28 cellular contexts compared by ENCODE assay signal in the genomic region with DNA sequence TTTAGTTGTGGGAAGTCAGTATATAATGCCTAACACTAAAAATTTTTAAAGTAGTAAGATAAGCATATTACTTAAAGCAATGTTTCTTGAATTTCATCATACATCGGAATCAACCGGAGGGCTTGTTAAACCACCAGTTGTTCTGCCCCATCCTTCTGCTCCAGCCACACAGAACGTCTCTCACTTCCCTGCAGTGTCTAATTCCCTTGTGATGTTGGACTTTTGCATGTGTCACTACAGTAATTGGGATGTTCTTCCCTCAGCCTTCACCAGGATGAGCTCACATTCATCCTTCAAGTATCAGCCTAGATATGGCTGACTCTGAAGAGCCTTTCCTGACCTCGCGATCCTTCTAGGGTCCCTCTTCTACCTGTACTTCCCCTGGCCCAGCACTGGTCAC. TPM values are rescaled to one million over a fixed set of nuclear protein-coding genes. Genes with fewer than 3 reads are reported as not detected.
"Had no signal": no experiment of that assay in that cellular context is flagged by ENCODE, and none has a peak within 500 bp of the region (broad histone marks: within the 10 kb centered on the region; RNA-seq: fewer than 3 reads in every experiment).

No MANE protein-coding gene starts in this region.

- H3K9me3 ChIP-seq: adrenal gland, breast epithelium had no signal

- H3K27me3 ChIP-seq: adrenal gland, breast epithelium had no signal

- H3K4me1 ChIP-seq: adrenal gland, breast epithelium had no signal

- H3K36me3 ChIP-seq: adrenal gland, breast epithelium had no signal

- DNase-seq: activated B cell treated with CpG ODN at 0.5 μM for 24 hours; activated CD4-positive, alpha-beta T cell treated with anti-CD3 and anti-CD28 coated beads for 1 hour; activated CD4-positive, alpha-beta T cell treated with anti-CD3 and anti-CD28 coated beads, Interleukin-2, amount 10 ng/mL, durations not matched to agents 24 days and 14 days; activated CD4-positive, alpha-beta T cell treated with anti-CD3 and anti-CD28 coated beads, Interleukin-2, amount 50 U/mL, for 48 hours; activated gamma-delta T cell treated with Interleukin-2 at 50 U/mL for 16 hours; activated naive CD4-positive, alpha-beta T cell treated with anti-CD3 and anti-CD28 coated beads, Interleukin-2, amount 50 U/mL, for 16 hours; activated naive CD8-positive, alpha-beta T cell treated with anti-CD3 and anti-CD28 coated beads, Interleukin-2, amount 10 ng/mL, durations not matched to agents 7 days and 5 days; activated T-cell treated with anti-CD3 and anti-CD28 coated beads for 4 hours; activated T-cell treated with anti-CD3 and anti-CD28 coated beads, Interleukin-2, amount 50 U/mL, for 72 hours; adrenal gland; anterior cingulate cortex; central memory CD4-positive, alpha-beta T cell; Kasumi-1; NCI-H1048; NCI-H1930; NCI-H510A treated with DMSO at 0.1 percent for 48 hours; NCI-H69; NK-92 treated with Interleukin-12 subunit alpha and Interleukin-12 subunit beta, amount 100 ng/mL, for 24 hours; OCI-M1; RPMI8226; T-cell; T-helper 2 cell; T1000 had no signal

- H3K4me3 ChIP-seq: adrenal gland, breast epithelium, SK-N-MC had no signal

- H3K27ac ChIP-seq: adrenal gland, breast epithelium, SK-N-MC had no signal

RNA-seq across cellular contexts. Expression of a gene that starts 11.7 kb away (rescaled TPM):
- total RNA-seq: activated B cell treated with CpG ODN at 0.5 μM for 24 hours; activated CD4-positive, alpha-beta T cell treated with anti-CD3 and anti-CD28 coated beads, Interleukin-2, amount 10 ng/mL, durations not matched to agents 24 days and 14 days; activated naive CD8-positive, alpha-beta T cell treated with anti-CD3 and anti-CD28 coated beads, Interleukin-2, amount 10 ng/mL, durations not matched to agents 7 days and 5 days; activated T-helper 2 cell treated with anti-CD3 and anti-CD28 coated beads, Interferon-gamma antibody, Interleukin-2, Interleukin-4, amounts not matched to agents 10 μg/mL and 5 μg/mL and 100 μg/mL, durations not matched to agents 14 hours and 24 hours and 36 hours; adrenal gland; breast epithelium; Right ventricle myocardium inferior; T-cell had no signal
- polyA plus RNA-seq: adrenal gland had no signal

RNA-seq across cellular contexts. Expression of a gene that starts 28.4 kb away (rescaled TPM):
- total RNA-seq: activated B cell treated with CpG ODN at 0.5 μM for 24 hours; activated T-helper 2 cell treated with anti-CD3 and anti-CD28 coated beads, Interferon-gamma antibody, Interleukin-2, Interleukin-4, amounts not matched to agents 10 μg/mL and 5 μg/mL and 100 μg/mL, durations not matched to agents 14 hours and 24 hours and 36 hours; adrenal gland; M059J had no signal
